Comparison of ENCODE assay signal across 1 cellular context in the genomic region with DNA sequence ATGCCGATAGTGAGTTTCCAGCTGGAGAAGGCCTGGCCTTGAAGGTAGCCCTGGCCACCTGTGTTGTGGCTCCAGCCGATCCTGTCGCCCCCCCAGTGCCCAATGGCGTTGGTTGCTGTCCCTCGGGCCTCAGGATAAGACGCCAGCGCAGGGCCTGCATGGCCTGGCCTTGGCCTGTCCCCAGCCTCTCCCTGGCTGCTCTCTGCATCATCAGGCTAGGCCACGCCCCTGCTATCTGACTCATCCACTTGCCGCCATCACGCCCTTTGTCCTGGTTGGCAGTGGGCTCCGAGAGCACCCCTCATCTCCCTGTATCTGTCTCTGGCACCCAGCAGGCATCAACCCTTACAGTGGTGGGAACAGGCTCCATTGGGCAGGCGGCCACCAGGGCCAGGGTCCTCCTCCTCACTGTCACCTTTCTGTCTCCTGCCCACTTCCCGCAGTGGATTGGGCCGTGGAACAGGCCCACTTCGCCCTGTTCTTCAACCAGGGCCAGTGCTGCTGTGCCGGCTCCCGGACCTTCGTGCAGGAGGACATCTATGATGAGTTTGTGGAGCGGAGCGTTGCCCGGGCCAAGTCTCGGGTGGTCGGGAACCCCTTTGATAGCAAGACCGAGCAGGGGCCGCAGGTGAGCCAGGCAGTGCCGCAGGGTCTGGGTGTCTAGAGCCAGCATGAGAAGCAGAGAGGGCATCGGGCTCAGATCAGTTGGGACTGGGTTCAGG.
TF ChIP-seq lines count a peak whose summit lies in the region.

No MANE protein-coding gene starts in this region.

TF ChIP-seq in WTC11, 78 proteins besides CTCF, POLR2A, EP300 and RAD21 (continued from another document):
- TF ChIP-seq ZNF423 (CRISPR knock-in tag; IDR thresholded peaks at IDR 0.05) (no peak), CBFB (CRISPR knock-in tag; IDR thresholded peaks at IDR 0.05; ENCODE audit: low read depth) (no peak), MYBL2 (CRISPR knock-in tag; IDR thresholded peaks at IDR 0.05) (no peak), RORB (CRISPR knock-in tag; IDR thresholded peaks at IDR 0.05) (no peak)
- TF ChIP-seq, protein P1, sequence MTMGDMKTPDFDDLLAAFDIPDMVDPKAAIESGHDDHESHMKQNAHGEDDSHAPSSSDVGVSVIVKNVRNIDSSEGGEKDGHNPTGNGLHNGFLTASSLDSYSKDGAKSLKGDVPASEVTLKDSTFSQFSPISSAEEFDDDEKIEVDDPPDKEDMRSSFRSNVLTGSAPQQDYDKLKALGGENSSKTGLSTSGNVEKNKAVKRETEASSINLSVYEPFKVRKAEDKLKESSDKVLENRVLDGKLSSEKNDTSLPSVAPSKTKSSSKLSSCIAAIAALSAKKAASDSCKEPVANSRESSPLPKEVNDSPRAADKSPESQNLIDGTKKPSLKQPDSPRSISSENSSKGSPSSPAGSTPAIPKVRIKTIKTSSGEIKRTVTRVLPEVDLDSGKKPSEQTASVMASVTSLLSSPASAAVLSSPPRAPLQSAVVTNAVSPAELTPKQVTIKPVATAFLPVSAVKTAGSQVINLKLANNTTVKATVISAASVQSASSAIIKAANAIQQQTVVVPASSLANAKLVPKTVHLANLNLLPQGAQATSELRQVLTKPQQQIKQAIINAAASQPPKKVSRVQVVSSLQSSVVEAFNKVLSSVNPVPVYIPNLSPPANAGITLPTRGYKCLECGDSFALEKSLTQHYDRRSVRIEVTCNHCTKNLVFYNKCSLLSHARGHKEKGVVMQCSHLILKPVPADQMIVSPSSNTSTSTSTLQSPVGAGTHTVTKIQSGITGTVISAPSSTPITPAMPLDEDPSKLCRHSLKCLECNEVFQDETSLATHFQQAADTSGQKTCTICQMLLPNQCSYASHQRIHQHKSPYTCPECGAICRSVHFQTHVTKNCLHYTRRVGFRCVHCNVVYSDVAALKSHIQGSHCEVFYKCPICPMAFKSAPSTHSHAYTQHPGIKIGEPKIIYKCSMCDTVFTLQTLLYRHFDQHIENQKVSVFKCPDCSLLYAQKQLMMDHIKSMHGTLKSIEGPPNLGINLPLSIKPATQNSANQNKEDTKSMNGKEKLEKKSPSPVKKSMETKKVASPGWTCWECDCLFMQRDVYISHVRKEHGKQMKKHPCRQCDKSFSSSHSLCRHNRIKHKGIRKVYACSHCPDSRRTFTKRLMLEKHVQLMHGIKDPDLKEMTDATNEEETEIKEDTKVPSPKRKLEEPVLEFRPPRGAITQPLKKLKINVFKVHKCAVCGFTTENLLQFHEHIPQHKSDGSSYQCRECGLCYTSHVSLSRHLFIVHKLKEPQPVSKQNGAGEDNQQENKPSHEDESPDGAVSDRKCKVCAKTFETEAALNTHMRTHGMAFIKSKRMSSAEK (CRISPR knock-in tag; IDR thresholded peaks at IDR 0.05; ENCODE audit: borderline replicate concordance) = no peak
- TF ChIP-seq, protein P2, sequence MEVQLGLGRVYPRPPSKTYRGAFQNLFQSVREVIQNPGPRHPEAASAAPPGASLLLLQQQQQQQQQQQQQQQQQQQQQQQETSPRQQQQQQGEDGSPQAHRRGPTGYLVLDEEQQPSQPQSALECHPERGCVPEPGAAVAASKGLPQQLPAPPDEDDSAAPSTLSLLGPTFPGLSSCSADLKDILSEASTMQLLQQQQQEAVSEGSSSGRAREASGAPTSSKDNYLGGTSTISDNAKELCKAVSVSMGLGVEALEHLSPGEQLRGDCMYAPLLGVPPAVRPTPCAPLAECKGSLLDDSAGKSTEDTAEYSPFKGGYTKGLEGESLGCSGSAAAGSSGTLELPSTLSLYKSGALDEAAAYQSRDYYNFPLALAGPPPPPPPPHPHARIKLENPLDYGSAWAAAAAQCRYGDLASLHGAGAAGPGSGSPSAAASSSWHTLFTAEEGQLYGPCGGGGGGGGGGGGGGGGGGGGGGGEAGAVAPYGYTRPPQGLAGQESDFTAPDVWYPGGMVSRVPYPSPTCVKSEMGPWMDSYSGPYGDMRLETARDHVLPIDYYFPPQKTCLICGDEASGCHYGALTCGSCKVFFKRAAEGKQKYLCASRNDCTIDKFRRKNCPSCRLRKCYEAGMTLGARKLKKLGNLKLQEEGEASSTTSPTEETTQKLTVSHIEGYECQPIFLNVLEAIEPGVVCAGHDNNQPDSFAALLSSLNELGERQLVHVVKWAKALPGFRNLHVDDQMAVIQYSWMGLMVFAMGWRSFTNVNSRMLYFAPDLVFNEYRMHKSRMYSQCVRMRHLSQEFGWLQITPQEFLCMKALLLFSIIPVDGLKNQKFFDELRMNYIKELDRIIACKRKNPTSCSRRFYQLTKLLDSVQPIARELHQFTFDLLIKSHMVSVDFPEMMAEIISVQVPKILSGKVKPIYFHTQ (CRISPR knock-in tag; IDR thresholded peaks at IDR 0.05) = no peak
- TF ChIP-seq, protein P3, sequence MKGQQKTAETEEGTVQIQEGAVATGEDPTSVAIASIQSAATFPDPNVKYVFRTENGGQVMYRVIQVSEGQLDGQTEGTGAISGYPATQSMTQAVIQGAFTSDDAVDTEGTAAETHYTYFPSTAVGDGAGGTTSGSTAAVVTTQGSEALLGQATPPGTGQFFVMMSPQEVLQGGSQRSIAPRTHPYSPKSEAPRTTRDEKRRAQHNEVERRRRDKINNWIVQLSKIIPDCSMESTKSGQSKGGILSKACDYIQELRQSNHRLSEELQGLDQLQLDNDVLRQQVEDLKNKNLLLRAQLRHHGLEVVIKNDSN (CRISPR knock-in tag; IDR thresholded peaks at IDR 0.05) = no peak
